ENCODE assay signal across 8 cellular contexts in genomic region chr17:63698886-63699637, GRCh38. TPM values are rescaled to one million over a fixed set of nuclear protein-coding genes. Genes with fewer than 3 reads are reported as not detected.
DNase-seq lines count a peak whose midpoint lies in the region; ATAC-seq and TF ChIP-seq lines count a peak whose summit lies in the region.

No MANE protein-coding gene starts in this region.

- H3K27me3 Mint-ChIP-seq in activated T-helper 2 cell treated with anti-CD3 and anti-CD28 coated beads, Interferon-gamma antibody, Interleukin-2, Interleukin-4, amounts not matched to agents 10 μg/mL and 5 μg/mL and 100 μg/mL, durations not matched to agents 14 hours and 24 hours and 36 hours (ENCODE audit: low read depth), result no peaks in the 10 kb centered on the region

- CTCF ChIA-PET in GM10248 (lab: Yijun Ruan, JAX), result interaction anchor here (0.8 to 6.4 kb wide), 14 partner anchors 11 to 144 kb away, joined by 3 to 56 read pairs (median 4); partner anchors contain the start of gene SMARCD2

- peak overlapping the region; percentile 90 for H3K27ac Mint-ChIP-seq in activated T-helper 2 cell treated with anti-CD3 and anti-CD28 coated beads, Interferon-gamma antibody, Interleukin-2, Interleukin-4, amounts not matched to agents 10 μg/mL and 5 μg/mL and 100 μg/mL, durations not matched to agents 14 hours and 24 hours and 36 hours

- DNase-seq in GM10248 (ENCODE audit: extremely low spot score), result peak; percentile 83
- peak; percentile 26 for DNase-seq in RPMI7951 (ENCODE audit: low read depth)
- peak; percentile 85 for DNase-seq in activated T-helper 2 cell treated with anti-CD3 and anti-CD28 coated beads, Interferon-gamma antibody, Interleukin-2, Interleukin-4, amounts not matched to agents 10 μg/mL and 5 μg/mL and 100 μg/mL, durations not matched to agents 14 hours and 24 hours and 36 hours (ENCODE audit: low spot score)
- DNase-seq in cardiac septum (ENCODE audit: low spot score), result peak; percentile 91
- DNase-seq in renal cortical epithelial cell (ENCODE audit: low read depth), result peak; percentile 3
- no peak for DNase-seq in HCEC 1CT

- intact Hi-C loops in activated T-helper 2 cell treated with anti-CD3 and anti-CD28 coated beads, Interferon-gamma antibody, Interleukin-2, Interleukin-4, amounts not matched to agents 10 μg/mL and 5 μg/mL and 100 μg/mL, durations not matched to agents 14 hours and 24 hours and 36 hours (cut with micrococcal nuclease), result loop anchor here (1.0 to 5.0 kb wide), 4 partner anchors 42 to 272 kb away; partner anchors contain the start of genes CCDC47, MAP3K3 and STRADA
- intact Hi-C loops in cardiac septum (cut with DNase I), result loop anchor here (5.0 kb wide), 1 partner anchor 77 kb away; the partner anchor contains the start of gene MAP3K3

- H3K36me3 Mint-ChIP-seq in activated T-helper 2 cell treated with anti-CD3 and anti-CD28 coated beads, Interferon-gamma antibody, Interleukin-2, Interleukin-4, amounts not matched to agents 10 μg/mL and 5 μg/mL and 100 μg/mL, durations not matched to agents 14 hours and 24 hours and 36 hours (ENCODE audit: low read depth), result peaks cover 60% of the 10 kb centered on the region

- no peaks in the 10 kb centered on the region for H3K9me3 Mint-ChIP-seq in activated T-helper 2 cell treated with anti-CD3 and anti-CD28 coated beads, Interferon-gamma antibody, Interleukin-2, Interleukin-4, amounts not matched to agents 10 μg/mL and 5 μg/mL and 100 μg/mL, durations not matched to agents 14 hours and 24 hours and 36 hours

- no peak for TF ChIP-seq CTCF in GM10248 (IDR thresholded peaks at IDR 0.05; ENCODE audit: control extremely low read depth, extremely low read depth, low read depth, missing control alignments)

- peak overlapping the region; percentile 93 for H3K4me3 Mint-ChIP-seq in activated T-helper 2 cell treated with anti-CD3 and anti-CD28 coated beads, Interferon-gamma antibody, Interleukin-2, Interleukin-4, amounts not matched to agents 10 μg/mL and 5 μg/mL and 100 μg/mL, durations not matched to agents 14 hours and 24 hours and 36 hours (ENCODE audit: low read depth)

- POLR2A ChIA-PET in GM10248 (lab: Yijun Ruan, JAX), result interaction anchor here (1.0 kb wide), 1 partner anchor 43 kb away, joined by 3 read pairs; no protein-coding TSS in a partner anchor

- ATAC-seq in HG02642 (IDR thresholded peaks at IDR 0.05; ENCODE audit: poor library complexity, unreplicated experiment) (peak; percentile 34), GM21786 (IDR thresholded peaks at IDR 0.05; ENCODE audit: unreplicated experiment) (no peak)

- H3K4me1 Mint-ChIP-seq in activated T-helper 2 cell treated with anti-CD3 and anti-CD28 coated beads, Interferon-gamma antibody, Interleukin-2, Interleukin-4, amounts not matched to agents 10 μg/mL and 5 μg/mL and 100 μg/mL, durations not matched to agents 14 hours and 24 hours and 36 hours (ENCODE audit: low read depth), result peaks cover 59% of the 10 kb centered on the region

RNA-seq across cellular contexts. Expression of gene LIMD2, which starts 0.9 kb away (rescaled TPM):
- total RNA-seq in RPMI7951 (2014; rRNA removed; shearing (Covaris generic)), result 4.9 and 10.2 TPM in 2 replicates
- 178 and 182 TPM in 2 replicates for total RNA-seq in activated T-helper 2 cell treated with anti-CD3 and anti-CD28 coated beads, Interferon-gamma antibody, Interleukin-2, Interleukin-4, amounts not matched to agents 10 μg/mL and 5 μg/mL and 100 μg/mL, durations not matched to agents 14 hours and 24 hours and 36 hours
- total RNA-seq in cardiac septum (7.5 TPM), renal cortical epithelial cell (21.9 and 26.7 TPM in 2 replicates)

RNA-seq across cellular contexts. Expression of gene STRADA, which starts 42.5 kb away (rescaled TPM):
- 10.1 and 13.7 TPM in 2 replicates for total RNA-seq in RPMI7951 (2014; rRNA removed; shearing (Covaris generic))
- total RNA-seq in activated T-helper 2 cell treated with anti-CD3 and anti-CD28 coated beads, Interferon-gamma antibody, Interleukin-2, Interleukin-4, amounts not matched to agents 10 μg/mL and 5 μg/mL and 100 μg/mL, durations not matched to agents 14 hours and 24 hours and 36 hours, result 54.0 and 57.4 TPM in 2 replicates
- total RNA-seq in cardiac septum, result 20.4 TPM
- 10.6 and 25.9 TPM in 2 replicates for total RNA-seq in renal cortical epithelial cell
